1 cellular context compared by ENCODE assay signal in genomic region chr5:169970911-169971436, GRCh38.
TF ChIP-seq lines count a peak whose summit lies in the region.

No MANE protein-coding gene starts in this region.

TF ChIP-seq in A549, 52 proteins besides CTCF, POLR2A, EP300 and RAD21 (continued from another document):
- TF ChIP-seq ELK1 (IDR thresholded peaks at IDR 0.05; ENCODE audit: low read depth, low read length), result no peak
